18 cellular contexts compared by ENCODE assay signal in genomic region chrX:78109458-78109857, GRCh38. TPM values are rescaled to one million over a fixed set of nuclear protein-coding genes. Genes with fewer than 3 reads are reported as not detected.
A peak's percentile ranks its signal among the peaks of the same experiment; 100 is the strongest.
DNase-seq lines count a peak whose midpoint lies in the region; ATAC-seq lines count a peak whose summit lies in the region.
"Had no signal": no experiment of that assay in that cellular context is flagged by ENCODE, and none has a peak within 500 bp of the region (broad histone marks: within the 10 kb centered on the region; RNA-seq: fewer than 3 reads in every experiment).

No MANE protein-coding gene starts in this region.

- peaks cover 11% of the 10 kb centered on the region for H3K4me1 ChIP-seq in effector memory CD4-positive, alpha-beta T cell (ENCODE audit: control insufficient read depth, insufficient read depth, low read length, poor library complexity, severe bottlenecking)

- no peaks in the 10 kb centered on the region for H3K9me3 Mint-ChIP-seq in activated naive CD4-positive, alpha-beta T cell treated with anti-CD3 and anti-CD28 coated beads for 36 hours
- H3K9me3 Mint-ChIP-seq in stimulated activated effector memory CD8-positive, alpha-beta T cell treated with anti-CD3 and anti-CD28 coated beads, Interleukin-12 subunit alpha, Interleukin-12 subunit beta, amount 100 ng/mL, for 72 hours = no peaks in the 10 kb centered on the region

- H3K4me3 Mint-ChIP-seq in activated naive CD4-positive, alpha-beta T cell treated with anti-CD3 and anti-CD28 coated beads for 36 hours = peak overlapping the region; percentile 32
- peak overlapping the region; percentile 28 for H3K4me3 Mint-ChIP-seq in T-helper 17 cell
- peak overlapping the region; percentile 85 for H3K4me3 Mint-ChIP-seq in stimulated activated effector memory CD8-positive, alpha-beta T cell treated with anti-CD3 and anti-CD28 coated beads, Interleukin-12 subunit alpha, Interleukin-12 subunit beta, amount 100 ng/mL, for 72 hours

- CTCF ChIA-PET in activated naive CD4-positive, alpha-beta T cell treated with anti-CD3 and anti-CD28 coated beads for 36 hours (lab: Charles Lee) = interaction anchor here (0.6 to 1.6 kb wide), 2 partner anchors 11 to 224 kb away, joined by 4 read pairs; no protein-coding TSS in a partner anchor

- peak overlapping the region; percentile 4 for H3K27ac ChIP-seq in effector memory CD4-positive, alpha-beta T cell (ENCODE audit: insufficient read depth, low read length, poor library complexity, severe bottlenecking)
- H3K27ac ChIP-seq: brain microvascular endothelial cell, WERI-Rb-1 had no signal

- H3K27me3 ChIP-seq in effector memory CD4-positive, alpha-beta T cell (replicated peaks; ENCODE audit: control insufficient read depth, insufficient read depth, low read length, poor library complexity, severe bottlenecking) = no peaks in the 10 kb centered on the region
- H3K27me3 ChIP-seq: brain microvascular endothelial cell had no signal

- H3K36me3 ChIP-seq in effector memory CD4-positive, alpha-beta T cell (ENCODE audit: control insufficient read depth, insufficient read depth, low read length) = peaks cover 19% of the 10 kb centered on the region

- H3K27ac Mint-ChIP-seq in activated naive CD4-positive, alpha-beta T cell treated with anti-CD3 and anti-CD28 coated beads for 36 hours = peak overlapping the region; percentile 54
- peak overlapping the region; percentile 91 for H3K27ac Mint-ChIP-seq in T-helper 17 cell
- peak overlapping the region; percentile 70 for H3K27ac Mint-ChIP-seq in stimulated activated effector memory CD8-positive, alpha-beta T cell treated with anti-CD3 and anti-CD28 coated beads, Interleukin-12 subunit alpha, Interleukin-12 subunit beta, amount 100 ng/mL, for 72 hours

- peak; percentile 18 for ATAC-seq in T-helper 17 cell
- ATAC-seq in stimulated activated effector memory CD8-positive, alpha-beta T cell treated with anti-CD3 and anti-CD28 coated beads, Interleukin-12 subunit alpha, Interleukin-12 subunit beta, amount 100 ng/mL, for 72 hours = peak; percentile 72
- ATAC-seq: left colon, mucosa of descending colon had no signal

- intact Hi-C loops in activated naive CD4-positive, alpha-beta T cell treated with anti-CD3 and anti-CD28 coated beads for 36 hours (cut with micrococcal nuclease) = loop anchor here (2.0 to 10.0 kb wide), 5 partner anchors 13 to 1155 kb away; no protein-coding TSS in a partner anchor

- peaks cover 50% of the 10 kb centered on the region for H3K36me3 Mint-ChIP-seq in activated naive CD4-positive, alpha-beta T cell treated with anti-CD3 and anti-CD28 coated beads for 36 hours (ENCODE audit: low read depth)
- no peaks in the 10 kb centered on the region for H3K36me3 Mint-ChIP-seq in T-helper 17 cell (ENCODE audit: low read depth)
- peaks cover 100% of the 10 kb centered on the region for H3K36me3 Mint-ChIP-seq in stimulated activated effector memory CD8-positive, alpha-beta T cell treated with anti-CD3 and anti-CD28 coated beads, Interleukin-12 subunit alpha, Interleukin-12 subunit beta, amount 100 ng/mL, for 72 hours

- no peaks in the 10 kb centered on the region for H3K9me3 ChIP-seq in T-helper 17 cell (ENCODE audit: control insufficient read depth, low read length, poor library complexity, severe bottlenecking)
- no peaks in the 10 kb centered on the region for H3K9me3 ChIP-seq in effector memory CD4-positive, alpha-beta T cell (ENCODE audit: control insufficient read depth, low read length)
- H3K9me3 ChIP-seq: mucosa of descending colon had no signal

- no peaks in the 10 kb centered on the region for H3K27me3 Mint-ChIP-seq in activated naive CD4-positive, alpha-beta T cell treated with anti-CD3 and anti-CD28 coated beads for 36 hours (ENCODE audit: low read depth)
- H3K27me3 Mint-ChIP-seq in T-helper 17 cell = no peaks in the 10 kb centered on the region

- peaks cover 52% of the 10 kb centered on the region for H3K4me1 Mint-ChIP-seq in activated naive CD4-positive, alpha-beta T cell treated with anti-CD3 and anti-CD28 coated beads for 36 hours (ENCODE audit: low read depth)
- peaks cover 31% of the 10 kb centered on the region for H3K4me1 Mint-ChIP-seq in T-helper 17 cell
- peaks cover 34% of the 10 kb centered on the region for H3K4me1 Mint-ChIP-seq in stimulated activated effector memory CD8-positive, alpha-beta T cell treated with anti-CD3 and anti-CD28 coated beads, Interleukin-12 subunit alpha, Interleukin-12 subunit beta, amount 100 ng/mL, for 72 hours

- DNase-seq in activated naive CD4-positive, alpha-beta T cell treated with anti-CD3 and anti-CD28 coated beads for 36 hours = no peak
- no peak for DNase-seq in activated naive CD4-positive, alpha-beta T cell treated with anti-CD3 and anti-CD28 coated beads, Interleukin-2, amount 50 U/mL, for 16 hours
- no peak for DNase-seq in T-helper 17 cell
- DNase-seq in effector memory CD4-positive, alpha-beta T cell = no peak
- DNase-seq in stimulated activated effector memory CD8-positive, alpha-beta T cell treated with anti-CD3 and anti-CD28 coated beads, Interleukin-12 subunit alpha, Interleukin-12 subunit beta, amount 100 ng/mL, for 72 hours (ENCODE audit: low spot score in 2 of 2) = no peak
- no peak for DNase-seq in cerebellum (ENCODE audit: low spot score)
- DNase-seq in NCI-H2227 (lab: John Stamatoyannopoulos, UW; ENCODE audit: unreplicated experiment) = no peak
- no peak for DNase-seq in germinal center (ENCODE audit: low spot score)
- DNase-seq: brain microvascular endothelial cell, hypothalamus, IMR-90, left colon, mucosa of descending colon, NCI-H1092, NCI-H82, posterior cingulate gyrus, RPMI8226, WERI-Rb-1 had no signal

- no peak overlapping the region for H3K4me3 ChIP-seq in effector memory CD4-positive, alpha-beta T cell (ENCODE audit: insufficient read depth, low read depth, low read length, poor library complexity, severe bottlenecking)
- H3K4me3 ChIP-seq: mucosa of descending colon had no signal

RNA-seq across cellular contexts. Expression of gene PGK1, which starts 5.4 kb away (rescaled TPM):
- 100 to 1,000 TPM; 744 to 766 TPM for total RNA-seq in activated naive CD4-positive, alpha-beta T cell treated with anti-CD3 and anti-CD28 coated beads for 36 hours
- total RNA-seq in T-helper 17 cell (100 to 1,000 TPM; 256 to 258 TPM), cerebellum (64.9 TPM)

RNA-seq across cellular contexts. Expression of gene TAF9B, which starts 30.0 kb away (rescaled TPM):
- 10 to 100 TPM; 25.9 to 27.2 TPM for total RNA-seq in activated naive CD4-positive, alpha-beta T cell treated with anti-CD3 and anti-CD28 coated beads for 36 hours
- 10 to 100 TPM; 10.3 to 12.6 TPM for total RNA-seq in T-helper 17 cell
- 30.0 TPM for total RNA-seq in cerebellum

Comparison
In these comparisons a context has a peak if more than half of its experiments do, and no peak if none do; other contexts are left out.
1. H3K4me3 Mint-ChIP-seq: peak in every context shown above with its lines; median percentile 85 in stimulated activated effector memory CD8-positive, alpha-beta T cell treated with anti-CD3 and anti-CD28 coated beads, Interleukin-12 subunit alpha, Interleukin-12 subunit beta, amount 100 ng/mL, for 72 hours; 32 in activated naive CD4-positive, alpha-beta T cell treated with anti-CD3 and anti-CD28 coated beads for 36 hours; 28 in T-helper 17 cell.